ENCODE assay signal across 15 cellular contexts in the genomic region with DNA sequence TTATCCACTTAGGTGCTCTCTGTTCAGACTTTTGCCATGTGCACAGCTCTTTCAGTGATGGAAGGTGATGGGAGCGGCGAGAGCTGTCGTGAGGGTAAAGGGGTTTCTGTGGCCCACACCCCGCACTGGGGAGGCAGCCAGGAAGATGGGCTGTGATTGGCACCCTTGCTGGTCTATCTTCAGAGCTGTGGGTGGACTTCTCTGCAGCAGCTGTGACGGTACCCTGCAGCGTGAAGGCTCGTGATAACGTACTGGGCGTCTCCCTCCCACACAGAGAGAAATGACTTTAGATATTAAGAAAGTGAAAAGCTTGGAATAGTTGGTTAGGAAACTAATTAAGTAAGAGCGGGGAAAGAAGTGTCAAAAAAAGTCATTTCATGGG. TPM values are rescaled to one million over a fixed set of nuclear protein-coding genes. Genes with fewer than 3 reads are reported as not detected.
DNase-seq lines count a peak whose midpoint lies in the region; ATAC-seq and TF ChIP-seq lines count a peak whose summit lies in the region.
"Had no signal": no experiment of that assay in that cellular context is flagged by ENCODE, and none has a peak within 500 bp of the region (broad histone marks: within the 10 kb centered on the region; RNA-seq: fewer than 3 reads in every experiment).

No MANE protein-coding gene starts in this region.

- H3K4me1 Mint-ChIP-seq in natural killer cell: peaks cover 32 to 41% of the 10 kb centered on the region in 2 donors
- H3K4me1 Mint-ChIP-seq in natural killer cell treated with Interleukin-12 subunit alpha and Interleukin-12 subunit beta and Interleukin-15 and Interleukin-18, amount 100 ng/mL, for 72 hours (ENCODE audit: low read depth in 2 of 2): peaks cover 29 to 42% of the 10 kb centered on the region in 2 donors
- H3K4me1 Mint-ChIP-seq in chondrocyte (ENCODE audit: low read depth): peaks cover 30% of the 10 kb centered on the region

- H3K9me3 Mint-ChIP-seq in natural killer cell: no peaks in the 10 kb centered on the region
- no peaks in the 10 kb centered on the region for H3K9me3 Mint-ChIP-seq in natural killer cell treated with Interleukin-12 subunit alpha and Interleukin-12 subunit beta and Interleukin-15 and Interleukin-18, amount 100 ng/mL, for 72 hours
- no peaks in the 10 kb centered on the region for H3K9me3 Mint-ChIP-seq in chondrocyte (ENCODE audit: low read depth)
- H3K9me3 Mint-ChIP-seq: HFFc6; T-helper 1 cell treated with Interleukin-12 subunit alpha and Interleukin-12 subunit beta and Interleukin-4 antibody, amounts not matched to agents 30 μg/mL and 1 μg/mL, for 36 hours had no signal

- H3K27me3 Mint-ChIP-seq in natural killer cell (ENCODE audit: low read depth in 2 of 2) (no peaks in the 10 kb centered on the region), chondrocyte (ENCODE audit: low read depth) (no peaks in the 10 kb centered on the region)
- H3K27me3 Mint-ChIP-seq in natural killer cell treated with Interleukin-12 subunit alpha and Interleukin-12 subunit beta and Interleukin-15 and Interleukin-18, amount 100 ng/mL, for 72 hours: no peaks in the 10 kb centered on the region

- H3K36me3 Mint-ChIP-seq in natural killer cell (no peaks in the 10 kb centered on the region), chondrocyte (ENCODE audit: low read depth) (peaks cover 9% of the 10 kb centered on the region)
- H3K36me3 Mint-ChIP-seq in natural killer cell treated with Interleukin-12 subunit alpha and Interleukin-12 subunit beta and Interleukin-15 and Interleukin-18, amount 100 ng/mL, for 72 hours: no peaks in the 10 kb centered on the region

- H3K4me3 Mint-ChIP-seq in natural killer cell (no peak overlapping the region), chondrocyte (ENCODE audit: unreplicated experiment) (no peak overlapping the region)
- H3K4me3 Mint-ChIP-seq in natural killer cell treated with Interleukin-12 subunit alpha and Interleukin-12 subunit beta and Interleukin-15 and Interleukin-18, amount 100 ng/mL, for 72 hours: no peak overlapping the region
- H3K4me3 Mint-ChIP-seq: HFFc6; T-helper 1 cell treated with Interleukin-12 subunit alpha and Interleukin-12 subunit beta and Interleukin-4 antibody, amounts not matched to agents 30 μg/mL and 1 μg/mL, for 36 hours had no signal

- TF ChIP-seq CTCF in natural killer cell (IDR thresholded peaks at IDR 0.05) (no peak), chondrocyte (IDR thresholded peaks at IDR 0.05) (no peak), omental fat pad (IDR thresholded peaks at IDR 0.05) (no peak)

- intact Hi-C loops in natural killer cell (cut with micrococcal nuclease): no loop called here

- ATAC-seq in natural killer cell: no peak
- ATAC-seq in natural killer cell treated with Interleukin-12 subunit alpha and Interleukin-12 subunit beta and Interleukin-15 and Interleukin-18, amount 100 ng/mL, for 72 hours: no peak
- ATAC-seq in omental fat pad (ENCODE audit: low FRiP score): peak; percentile 7
- ATAC-seq: stimulated activated naive CD8-positive, alpha-beta T cell treated with anti-CD3 and anti-CD28 coated beads, Interleukin-15, Interleukin-2, amounts not matched to agents 100 U/mL and 50 U/mL, for 24 hours had no signal

- H3K27ac Mint-ChIP-seq in natural killer cell: peak overlapping the region; percentile 72 to 82
- peak overlapping the region in 1 of 2 donors; percentile 74 for H3K27ac Mint-ChIP-seq in natural killer cell treated with Interleukin-12 subunit alpha and Interleukin-12 subunit beta and Interleukin-15 and Interleukin-18, amount 100 ng/mL, for 72 hours
- H3K27ac Mint-ChIP-seq in chondrocyte (ENCODE audit: unreplicated experiment): no peak overlapping the region
- H3K27ac Mint-ChIP-seq: HFFc6; T-helper 1 cell treated with Interleukin-12 subunit alpha and Interleukin-12 subunit beta and Interleukin-4 antibody, amounts not matched to agents 30 μg/mL and 1 μg/mL, for 36 hours had no signal

- DNase-seq in natural killer cell (no peak), chondrocyte (ENCODE audit: low spot score) (peak; percentile 41), omental fat pad (ENCODE audit: low spot score) (peak; percentile 21), SK-N-DZ (ENCODE audit: low spot score) (no peak), G401 (ENCODE audit: low spot score) (no peak), CD1c-positive myeloid dendritic cell (ENCODE audit: extremely low spot score) (no peak)
- DNase-seq in natural killer cell treated with Interleukin-12 subunit alpha and Interleukin-12 subunit beta and Interleukin-15 and Interleukin-18, amount 100 ng/mL, for 72 hours (ENCODE audit: low spot score): no peak
- no peak for DNase-seq in stimulated activated CD4-positive, alpha-beta T cell treated with anti-CD3 and anti-CD28 coated beads, Interleukin-1b, Interleukin-23, amount 100 ng/mL, for 48 hours
- DNase-seq: activated gamma-delta T cell; DMS79 treated with DMSO at 0.1 percent for 48 hours; HFFc6; NCI-H187 treated with DMSO at 0.1 percent for 48 hours; NCI-H774; stimulated activated naive CD8-positive, alpha-beta T cell treated with anti-CD3 and anti-CD28 coated beads, Interleukin-15, Interleukin-2, amounts not matched to agents 100 U/mL and 50 U/mL, for 24 hours had no signal

- in situ Hi-C loops in G401 (cut with HindIII; ENCODE audit: low sequenced_read_pairs): no loop called here

RNA-seq across cellular contexts. Expression of gene MPRIP, which starts 45.8 kb away (rescaled TPM):
- total RNA-seq in natural killer cell: 100 to 1,000 TPM; 225 to 272 (median 229) TPM
- total RNA-seq in natural killer cell treated with Interleukin-12 subunit alpha and Interleukin-12 subunit beta and Interleukin-15 and Interleukin-18, amount 100 ng/mL, for 72 hours: 100 to 1,000 TPM; 158 to 216 TPM
- 197 to 352 TPM (median 345 TPM) in 3 replicates for total RNA-seq in chondrocyte
- total RNA-seq in omental fat pad: 100 to 1,000 TPM in 3 of 4 donors, 10 to 100 TPM in 1; 68.6 to 196 (median 125) TPM
- polyA plus RNA-seq in SK-N-DZ (2014; cell fraction: cytosol; rRNA removed): 63.4 and 64.5 TPM in 2 replicates
- polyA plus RNA-seq in SK-N-DZ (2014; cell fraction: nucleus; rRNA removed): 46.4 and 125 TPM in 2 replicates
- total RNA-seq in G401 (2014; rRNA removed; shearing (Covaris generic)): 59.5 and 97.1 TPM in 2 replicates

Comparison
In these comparisons a context has a peak if more than half of its experiments do, and no peak if none do; other contexts are left out.
1. DNase-seq: peak in chondrocyte (single experiment) and omental fat pad (single experiment); none in natural killer cell (single experiment), natural killer cell treated with Interleukin-12 subunit alpha and Interleukin-12 subunit beta and Interleukin-15 and Interleukin-18, amount 100 ng/mL, for 72 hours (single experiment), stimulated activated CD4-positive, alpha-beta T cell treated with anti-CD3 and anti-CD28 coated beads, Interleukin-1b, Interleukin-23, amount 100 ng/mL, for 48 hours (single experiment), SK-N-DZ (single experiment), G401 (single experiment) and CD1c-positive myeloid dendritic cell (single experiment).